ENCODE assay signal across 1 cellular context in genomic region chr5:180332051-180332517, GRCh38.
TF ChIP-seq lines count a peak whose summit lies in the region.

No MANE protein-coding gene starts in this region.

TF ChIP-seq in Ishikawa, 13 proteins besides CTCF, POLR2A, EP300 and RAD21 (continued from another document):
- TF ChIP-seq REST (IDR thresholded peaks at IDR 0.05; ENCODE audit: low read depth) (no peak), CREB1 (IDR thresholded peaks at IDR 0.05; ENCODE audit: low read depth) (no peak), TCF12 (IDR thresholded peaks at IDR 0.05; ENCODE audit: low read depth) (peak; percentile 92), NFIC (IDR thresholded peaks at IDR 0.05) (peak; percentile 63), ZBTB7A (IDR thresholded peaks at IDR 0.05; ENCODE audit: low read depth) (no peak), TAF1 (IDR thresholded peaks at IDR 0.05; ENCODE audit: low read depth) (no peak), EGR1 (IDR thresholded peaks at IDR 0.05) (no peak), TEAD4 (IDR thresholded peaks at IDR 0.05) (peak; percentile 91)
